ENCODE assay signal across 7 cellular contexts in the genomic region with DNA sequence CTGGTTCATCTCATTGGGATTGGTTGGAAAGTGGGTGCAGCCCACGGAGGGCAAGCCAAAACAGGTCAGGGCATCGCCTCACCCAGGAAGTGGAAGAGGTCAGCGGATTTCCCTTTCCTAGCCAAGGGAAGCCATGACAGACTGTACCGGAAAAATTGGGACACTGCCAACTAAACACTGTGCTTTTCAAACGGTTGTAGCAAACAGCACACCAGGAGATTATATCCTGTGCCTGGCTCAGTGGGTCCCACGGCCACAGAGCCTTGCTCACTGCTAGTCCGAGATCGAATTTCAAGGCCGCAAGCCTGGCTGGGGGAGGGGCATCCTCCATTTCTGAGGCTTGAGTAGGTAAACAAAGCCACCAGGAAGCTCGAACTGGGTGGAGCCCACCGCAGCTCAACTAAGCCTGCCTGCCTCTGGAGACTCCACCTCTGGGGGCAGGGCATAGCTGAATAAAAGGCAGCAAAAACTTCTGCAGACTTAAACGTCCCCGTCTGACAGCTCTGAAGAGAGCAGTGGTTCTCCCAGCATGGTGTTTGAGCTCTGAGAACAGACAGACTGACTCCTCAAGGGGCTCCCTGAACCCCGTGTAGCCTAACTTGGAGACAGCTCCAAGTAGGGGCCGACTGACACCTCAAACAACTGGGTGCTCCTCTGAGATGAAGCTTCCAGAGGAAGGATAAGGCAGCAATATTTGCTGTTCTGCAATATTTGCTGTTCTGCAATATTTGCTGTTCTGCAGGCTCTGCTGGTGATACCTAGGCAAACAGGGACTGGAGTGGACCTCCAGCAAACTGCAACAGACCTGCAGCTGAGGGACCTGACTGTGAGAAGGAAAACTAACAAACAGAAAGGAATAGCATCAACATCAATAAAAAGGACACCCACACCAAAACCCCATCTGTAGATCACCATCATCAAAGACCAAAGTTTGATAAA.
DNase-seq lines count a peak whose midpoint lies in the region; ATAC-seq and TF ChIP-seq lines count a peak whose summit lies in the region.
"Not testable (repeated sequence)": the region's sequence is repeated elsewhere in the genome, so short reads cannot be mapped to it uniquely, and the experiment has no call there.

No MANE protein-coding gene starts in this region.

- 78% methylated on average over 15 of the region's 15 CpGs for WGBS in prostate gland

- TF ChIP-seq POLR2A in prostate gland (IDR thresholded peaks at IDR 0.05) = not testable (repeated sequence)

- in situ Hi-C loops in Caki2 (cut with HindIII; ENCODE audit: low pct_unique_long_range_greater_than_20kb, low sequenced_read_pairs) = not testable (repeated sequence)

- not testable (repeated sequence) for H3K9me3 ChIP-seq in prostate gland

- not testable (repeated sequence) for H3K27me3 ChIP-seq in prostate gland (replicated peaks; ENCODE audit: insufficient read depth)

- not testable (repeated sequence) for H3K4me1 ChIP-seq in prostate gland (replicated peaks)

- not testable (repeated sequence) for H3K4me3 ChIP-seq in prostate gland

- peak overlapping the region; percentile 69 for H3K27ac ChIP-seq in 22Rv1
- H3K27ac ChIP-seq in prostate gland = peak overlapping the region; percentile 49 to 72

- H3K36me3 ChIP-seq in prostate gland = not testable (repeated sequence)

- peak; percentile 97 for ATAC-seq in left lobe of liver

- DNase-seq in Caki2 (ENCODE audit: low read depth) (peak; percentile 8), HuH-7 (ENCODE audit: low spot score) (peak; percentile 1), NCI-H345 (lab: John Stamatoyannopoulos, UW) (peak; percentile 3), SHP77 treated with DMSO at 0.1 percent for 48 hours (lab: John Stamatoyannopoulos, UW) (peak; percentile 14), left lobe of liver (ENCODE audit: low spot score) (peak; percentile 62), prostate gland (ENCODE audit: low spot score) (peak; percentile 59)

- not testable (repeated sequence) for TF ChIP-seq CTCF in 22Rv1 (IDR thresholded peaks at IDR 0.05); prostate gland (IDR thresholded peaks at IDR 0.05)

- intact Hi-C loops in prostate gland (cut with DNase I) = not testable (repeated sequence)

Comparison
In these comparisons a context has a peak if more than half of its experiments do, and no peak if none do; other contexts are left out.
1. DNase-seq: peak in every context shown above with its lines; median percentile 62 in left lobe of liver; 59 in prostate gland; 14 in SHP77 treated with DMSO at 0.1 percent for 48 hours; 8 in Caki2; 3 in NCI-H345; 1 in HuH-7.